3 cellular contexts compared by ENCODE assay signal in genomic region chr19:1683869-1684572, GRCh38.
TF ChIP-seq lines count a peak whose summit lies in the region.

No MANE protein-coding gene starts in this region.

TF ChIP-seq in SK-N-SH, 30 proteins besides CTCF, POLR2A, EP300 and RAD21 (continued from another document):
- TF ChIP-seq, protein P1, sequence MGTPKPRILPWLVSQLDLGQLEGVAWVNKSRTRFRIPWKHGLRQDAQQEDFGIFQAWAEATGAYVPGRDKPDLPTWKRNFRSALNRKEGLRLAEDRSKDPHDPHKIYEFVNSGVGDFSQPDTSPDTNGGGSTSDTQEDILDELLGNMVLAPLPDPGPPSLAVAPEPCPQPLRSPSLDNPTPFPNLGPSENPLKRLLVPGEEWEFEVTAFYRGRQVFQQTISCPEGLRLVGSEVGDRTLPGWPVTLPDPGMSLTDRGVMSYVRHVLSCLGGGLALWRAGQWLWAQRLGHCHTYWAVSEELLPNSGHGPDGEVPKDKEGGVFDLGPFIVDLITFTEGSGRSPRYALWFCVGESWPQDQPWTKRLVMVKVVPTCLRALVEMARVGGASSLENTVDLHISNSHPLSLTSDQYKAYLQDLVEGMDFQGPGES (IDR thresholded peaks at IDR 0.05; ENCODE audit: low read depth, low read length), result no peak
- TF ChIP-seq MXI1 (IDR thresholded peaks at IDR 0.05; ENCODE audit: low read depth, low read length) (no peak), GABPA (IDR thresholded peaks at IDR 0.05; ENCODE audit: low read depth) (no peak), TCF12 (IDR thresholded peaks at IDR 0.05) (no peak), NFIC (IDR thresholded peaks at IDR 0.05; ENCODE audit: borderline replicate concordance) (no peak), POLR2AphosphoS5 (IDR thresholded peaks at IDR 0.05; ENCODE audit: low read depth, low read length) (no peak), MAX (IDR thresholded peaks at IDR 0.05; ENCODE audit: low read depth) (no peak), TEAD4 (IDR thresholded peaks at IDR 0.05; ENCODE audit: borderline replicate concordance, insufficient read depth) (no peak)
- TF ChIP-seq, protein P2, sequence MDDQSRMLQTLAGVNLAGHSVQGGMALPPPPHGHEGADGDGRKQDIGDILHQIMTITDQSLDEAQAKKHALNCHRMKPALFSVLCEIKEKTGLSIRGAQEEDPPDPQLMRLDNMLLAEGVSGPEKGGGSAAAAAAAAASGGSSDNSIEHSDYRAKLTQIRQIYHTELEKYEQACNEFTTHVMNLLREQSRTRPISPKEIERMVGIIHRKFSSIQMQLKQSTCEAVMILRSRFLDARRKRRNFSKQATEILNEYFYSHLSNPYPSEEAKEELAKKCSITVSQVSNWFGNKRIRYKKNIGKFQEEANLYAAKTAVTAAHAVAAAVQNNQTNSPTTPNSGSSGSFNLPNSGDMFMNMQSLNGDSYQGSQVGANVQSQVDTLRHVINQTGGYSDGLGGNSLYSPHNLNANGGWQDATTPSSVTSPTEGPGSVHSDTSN (IDR thresholded peaks at IDR 0.05), result no peak

TF ChIP-seq in SK-N-SH treated with all-trans-retinoic acid at 6 μM for 48 hours, 23 proteins besides CTCF, POLR2A, EP300 and RAD21 (continued from another document):
- TF ChIP-seq PPARA (CRISPR knock-in tag; IDR thresholded peaks at IDR 0.05; ENCODE audit: borderline replicate concordance) (no peak), GLIS3 (CRISPR knock-in tag; IDR thresholded peaks at IDR 0.05) (no peak), CSDC2 (CRISPR knock-in tag; IDR thresholded peaks at IDR 0.05) (no peak), ISL1 (CRISPR knock-in tag; IDR thresholded peaks at IDR 0.05) (no peak), OSR1 (CRISPR knock-in tag; IDR thresholded peaks at IDR 0.05) (no peak), ZFP3 (CRISPR knock-in tag; IDR thresholded peaks at IDR 0.05) (no peak), ZNF70 (CRISPR knock-in tag; IDR thresholded peaks at IDR 0.05) (no peak), CREB5 (CRISPR knock-in tag; IDR thresholded peaks at IDR 0.05; ENCODE audit: low read depth) (no peak), ZNF8 (CRISPR knock-in tag; IDR thresholded peaks at IDR 0.05) (no peak), TOX (CRISPR knock-in tag; IDR thresholded peaks at IDR 0.05; ENCODE audit: borderline replicate concordance) (no peak), BACH2 (CRISPR knock-in tag; IDR thresholded peaks at IDR 0.05; ENCODE audit: borderline replicate concordance) (no peak), ZC3H10 (CRISPR knock-in tag; IDR thresholded peaks at IDR 0.05) (no peak), SNAI2 (CRISPR knock-in tag; IDR thresholded peaks at IDR 0.05) (no peak), ARNTL (CRISPR knock-in tag; IDR thresholded peaks at IDR 0.05; ENCODE audit: borderline replicate concordance, low read depth) (no peak)
- TF ChIP-seq, protein P3, sequence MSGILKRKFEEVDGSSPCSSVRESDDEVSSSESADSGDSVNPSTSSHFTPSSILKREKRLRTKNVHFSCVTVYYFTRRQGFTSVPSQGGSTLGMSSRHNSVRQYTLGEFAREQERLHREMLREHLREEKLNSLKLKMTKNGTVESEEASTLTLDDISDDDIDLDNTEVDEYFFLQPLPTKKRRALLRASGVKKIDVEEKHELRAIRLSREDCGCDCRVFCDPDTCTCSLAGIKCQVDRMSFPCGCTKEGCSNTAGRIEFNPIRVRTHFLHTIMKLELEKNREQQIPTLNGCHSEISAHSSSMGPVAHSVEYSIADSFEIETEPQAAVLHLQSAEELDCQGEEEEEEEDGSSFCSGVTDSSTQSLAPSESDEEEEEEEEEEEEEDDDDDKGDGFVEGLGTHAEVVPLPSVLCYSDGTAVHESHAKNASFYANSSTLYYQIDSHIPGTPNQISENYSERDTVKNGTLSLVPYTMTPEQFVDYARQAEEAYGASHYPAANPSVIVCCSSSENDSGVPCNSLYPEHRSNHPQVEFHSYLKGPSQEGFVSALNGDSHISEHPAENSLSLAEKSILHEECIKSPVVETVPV (CRISPR knock-in tag; IDR thresholded peaks at IDR 0.05), result no peak
- TF ChIP-seq, protein P4, sequence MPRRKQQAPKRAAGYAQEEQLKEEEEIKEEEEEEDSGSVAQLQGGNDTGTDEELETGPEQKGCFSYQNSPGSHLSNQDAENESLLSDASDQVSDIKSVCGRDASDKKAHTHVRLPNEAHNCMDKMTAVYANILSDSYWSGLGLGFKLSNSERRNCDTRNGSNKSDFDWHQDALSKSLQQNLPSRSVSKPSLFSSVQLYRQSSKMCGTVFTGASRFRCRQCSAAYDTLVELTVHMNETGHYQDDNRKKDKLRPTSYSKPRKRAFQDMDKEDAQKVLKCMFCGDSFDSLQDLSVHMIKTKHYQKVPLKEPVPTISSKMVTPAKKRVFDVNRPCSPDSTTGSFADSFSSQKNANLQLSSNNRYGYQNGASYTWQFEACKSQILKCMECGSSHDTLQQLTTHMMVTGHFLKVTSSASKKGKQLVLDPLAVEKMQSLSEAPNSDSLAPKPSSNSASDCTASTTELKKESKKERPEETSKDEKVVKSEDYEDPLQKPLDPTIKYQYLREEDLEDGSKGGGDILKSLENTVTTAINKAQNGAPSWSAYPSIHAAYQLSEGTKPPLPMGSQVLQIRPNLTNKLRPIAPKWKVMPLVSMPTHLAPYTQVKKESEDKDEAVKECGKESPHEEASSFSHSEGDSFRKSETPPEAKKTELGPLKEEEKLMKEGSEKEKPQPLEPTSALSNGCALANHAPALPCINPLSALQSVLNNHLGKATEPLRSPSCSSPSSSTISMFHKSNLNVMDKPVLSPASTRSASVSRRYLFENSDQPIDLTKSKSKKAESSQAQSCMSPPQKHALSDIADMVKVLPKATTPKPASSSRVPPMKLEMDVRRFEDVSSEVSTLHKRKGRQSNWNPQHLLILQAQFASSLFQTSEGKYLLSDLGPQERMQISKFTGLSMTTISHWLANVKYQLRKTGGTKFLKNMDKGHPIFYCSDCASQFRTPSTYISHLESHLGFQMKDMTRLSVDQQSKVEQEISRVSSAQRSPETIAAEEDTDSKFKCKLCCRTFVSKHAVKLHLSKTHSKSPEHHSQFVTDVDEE (CRISPR knock-in tag; IDR thresholded peaks at IDR 0.05), result no peak
- TF ChIP-seq, protein P5, sequence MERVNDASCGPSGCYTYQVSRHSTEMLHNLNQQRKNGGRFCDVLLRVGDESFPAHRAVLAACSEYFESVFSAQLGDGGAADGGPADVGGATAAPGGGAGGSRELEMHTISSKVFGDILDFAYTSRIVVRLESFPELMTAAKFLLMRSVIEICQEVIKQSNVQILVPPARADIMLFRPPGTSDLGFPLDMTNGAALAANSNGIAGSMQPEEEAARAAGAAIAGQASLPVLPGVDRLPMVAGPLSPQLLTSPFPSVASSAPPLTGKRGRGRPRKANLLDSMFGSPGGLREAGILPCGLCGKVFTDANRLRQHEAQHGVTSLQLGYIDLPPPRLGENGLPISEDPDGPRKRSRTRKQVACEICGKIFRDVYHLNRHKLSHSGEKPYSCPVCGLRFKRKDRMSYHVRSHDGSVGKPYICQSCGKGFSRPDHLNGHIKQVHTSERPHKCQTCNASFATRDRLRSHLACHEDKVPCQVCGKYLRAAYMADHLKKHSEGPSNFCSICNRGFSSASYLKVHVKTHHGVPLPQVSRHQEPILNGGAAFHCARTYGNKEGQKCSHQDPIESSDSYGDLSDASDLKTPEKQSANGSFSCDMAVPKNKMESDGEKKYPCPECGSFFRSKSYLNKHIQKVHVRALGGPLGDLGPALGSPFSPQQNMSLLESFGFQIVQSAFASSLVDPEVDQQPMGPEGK (CRISPR knock-in tag; IDR thresholded peaks at IDR 0.05; ENCODE audit: borderline replicate concordance), result no peak

TF ChIP-seq in WTC11, 78 proteins besides CTCF, POLR2A, EP300 and RAD21 (continued from another document):
- TF ChIP-seq FOXP4 (CRISPR knock-in tag; IDR thresholded peaks at IDR 0.05), result no peak
- TF ChIP-seq, protein P6, sequence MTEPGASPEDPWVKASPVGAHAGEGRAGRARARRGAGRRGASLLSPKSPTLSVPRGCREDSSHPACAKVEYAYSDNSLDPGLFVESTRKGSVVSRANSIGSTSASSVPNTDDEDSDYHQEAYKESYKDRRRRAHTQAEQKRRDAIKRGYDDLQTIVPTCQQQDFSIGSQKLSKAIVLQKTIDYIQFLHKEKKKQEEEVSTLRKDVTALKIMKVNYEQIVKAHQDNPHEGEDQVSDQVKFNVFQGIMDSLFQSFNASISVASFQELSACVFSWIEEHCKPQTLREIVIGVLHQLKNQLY (CRISPR knock-in tag; IDR thresholded peaks at IDR 0.05), result no peak
- TF ChIP-seq ZNF219 (CRISPR knock-in tag; IDR thresholded peaks at IDR 0.05; ENCODE audit: borderline replicate concordance), result no peak
- TF ChIP-seq GABPB1 (CRISPR knock-in tag; IDR thresholded peaks at IDR 0.05), result no peak
- TF ChIP-seq TEAD1 (CRISPR knock-in tag; IDR thresholded peaks at IDR 0.05), result no peak
- TF ChIP-seq ZNF121 (CRISPR knock-in tag; IDR thresholded peaks at IDR 0.05), result 0 out of 2 replicates have a peak, but pooled peaks have one; percentile 8
- TF ChIP-seq MXD4 (CRISPR knock-in tag; IDR thresholded peaks at IDR 0.05; ENCODE audit: borderline replicate concordance), result no peak
